2 cellular contexts compared by ENCODE assay signal in the genomic region with DNA sequence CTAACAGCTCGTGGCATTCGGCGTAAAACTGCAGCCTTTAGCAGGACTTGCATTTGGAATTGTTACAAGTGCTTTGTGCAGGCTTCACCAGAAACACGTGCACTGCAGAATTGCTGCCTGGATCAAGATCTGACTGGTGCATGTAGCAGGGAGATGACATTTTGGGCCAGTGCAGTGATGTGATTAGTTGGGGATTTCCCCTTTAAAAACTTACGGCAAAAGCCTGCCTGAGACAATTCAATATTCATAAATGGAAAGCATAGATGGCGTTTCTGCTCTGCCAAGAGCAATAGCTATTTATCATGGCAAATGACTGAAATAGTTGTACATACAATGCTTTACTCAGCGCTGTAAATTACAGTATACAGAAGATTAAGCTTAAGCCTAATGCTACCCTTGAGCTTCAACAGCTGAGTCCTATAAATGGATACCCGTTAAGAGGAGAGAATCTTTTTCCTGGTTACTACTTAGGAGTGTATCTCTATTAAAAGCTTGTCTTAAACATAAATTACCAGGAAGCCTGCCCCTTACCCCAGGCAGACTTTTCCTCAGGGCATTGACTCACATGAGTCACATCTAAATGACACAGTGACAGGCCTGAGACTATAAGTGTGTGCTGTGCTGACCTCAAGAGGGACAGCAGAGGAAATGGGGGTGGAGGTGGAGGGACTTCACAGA.
TF ChIP-seq lines count a peak whose summit lies in the region.

No MANE protein-coding gene starts in this region.

TF ChIP-seq in IMR-90, 13 proteins besides CTCF, POLR2A, EP300 and RAD21 (continued from another document):
- TF ChIP-seq BHLHE40 (IDR thresholded peaks at IDR 0.05; ENCODE audit: low read depth, low read length) (no peak), NFE2L2 (IDR thresholded peaks at IDR 0.05; ENCODE audit: low read depth, low read length) (no peak), CEBPB (IDR thresholded peaks at IDR 0.05; ENCODE audit: low read depth, low read length) (no peak), RCOR1 (IDR thresholded peaks at IDR 0.05; ENCODE audit: insufficient replicate concordance, low read length) (no peak), MXI1 (IDR thresholded peaks at IDR 0.05; ENCODE audit: borderline replicate concordance, low read depth, low read length) (no peak), SMC3 (IDR thresholded peaks at IDR 0.05; ENCODE audit: low read depth, low read length) (no peak), CHD1 (IDR thresholded peaks at IDR 0.05; ENCODE audit: low read depth, low read length) (no peak), MAZ (IDR thresholded peaks at IDR 0.05; ENCODE audit: borderline replicate concordance, low read depth, low read length) (no peak), ELK1 (IDR thresholded peaks at IDR 0.05; ENCODE audit: borderline replicate concordance, low read depth, low read length) (no peak), RFX5 (IDR thresholded peaks at IDR 0.05; ENCODE audit: low read depth, low read length) (no peak)
TF ChIP-seq in IMR-90: peak in this region for 0.

TF ChIP-seq in neural cell, 6 proteins besides CTCF, POLR2A, EP300 and RAD21 (continued from another document):
- TF ChIP-seq, protein P1, sequence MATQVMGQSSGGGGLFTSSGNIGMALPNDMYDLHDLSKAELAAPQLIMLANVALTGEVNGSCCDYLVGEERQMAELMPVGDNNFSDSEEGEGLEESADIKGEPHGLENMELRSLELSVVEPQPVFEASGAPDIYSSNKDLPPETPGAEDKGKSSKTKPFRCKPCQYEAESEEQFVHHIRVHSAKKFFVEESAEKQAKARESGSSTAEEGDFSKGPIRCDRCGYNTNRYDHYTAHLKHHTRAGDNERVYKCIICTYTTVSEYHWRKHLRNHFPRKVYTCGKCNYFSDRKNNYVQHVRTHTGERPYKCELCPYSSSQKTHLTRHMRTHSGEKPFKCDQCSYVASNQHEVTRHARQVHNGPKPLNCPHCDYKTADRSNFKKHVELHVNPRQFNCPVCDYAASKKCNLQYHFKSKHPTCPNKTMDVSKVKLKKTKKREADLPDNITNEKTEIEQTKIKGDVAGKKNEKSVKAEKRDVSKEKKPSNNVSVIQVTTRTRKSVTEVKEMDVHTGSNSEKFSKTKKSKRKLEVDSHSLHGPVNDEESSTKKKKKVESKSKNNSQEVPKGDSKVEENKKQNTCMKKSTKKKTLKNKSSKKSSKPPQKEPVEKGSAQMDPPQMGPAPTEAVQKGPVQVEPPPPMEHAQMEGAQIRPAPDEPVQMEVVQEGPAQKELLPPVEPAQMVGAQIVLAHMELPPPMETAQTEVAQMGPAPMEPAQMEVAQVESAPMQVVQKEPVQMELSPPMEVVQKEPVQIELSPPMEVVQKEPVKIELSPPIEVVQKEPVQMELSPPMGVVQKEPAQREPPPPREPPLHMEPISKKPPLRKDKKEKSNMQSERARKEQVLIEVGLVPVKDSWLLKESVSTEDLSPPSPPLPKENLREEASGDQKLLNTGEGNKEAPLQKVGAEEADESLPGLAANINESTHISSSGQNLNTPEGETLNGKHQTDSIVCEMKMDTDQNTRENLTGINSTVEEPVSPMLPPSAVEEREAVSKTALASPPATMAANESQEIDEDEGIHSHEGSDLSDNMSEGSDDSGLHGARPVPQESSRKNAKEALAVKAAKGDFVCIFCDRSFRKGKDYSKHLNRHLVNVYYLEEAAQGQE (IDR thresholded peaks at IDR 0.05; ENCODE audit: borderline replicate concordance) = no peak
- TF ChIP-seq TAF1 (IDR thresholded peaks at IDR 0.05; ENCODE audit: low read depth) (no peak), POLR2AphosphoS5 (IDR thresholded peaks at IDR 0.05) (no peak), SMC3 (conservative IDR thresholded peaks at IDR 0.05; ENCODE audit: poor library complexity) (no peak)
